ENCODE assay signal across 29 cellular contexts in the genomic region with DNA sequence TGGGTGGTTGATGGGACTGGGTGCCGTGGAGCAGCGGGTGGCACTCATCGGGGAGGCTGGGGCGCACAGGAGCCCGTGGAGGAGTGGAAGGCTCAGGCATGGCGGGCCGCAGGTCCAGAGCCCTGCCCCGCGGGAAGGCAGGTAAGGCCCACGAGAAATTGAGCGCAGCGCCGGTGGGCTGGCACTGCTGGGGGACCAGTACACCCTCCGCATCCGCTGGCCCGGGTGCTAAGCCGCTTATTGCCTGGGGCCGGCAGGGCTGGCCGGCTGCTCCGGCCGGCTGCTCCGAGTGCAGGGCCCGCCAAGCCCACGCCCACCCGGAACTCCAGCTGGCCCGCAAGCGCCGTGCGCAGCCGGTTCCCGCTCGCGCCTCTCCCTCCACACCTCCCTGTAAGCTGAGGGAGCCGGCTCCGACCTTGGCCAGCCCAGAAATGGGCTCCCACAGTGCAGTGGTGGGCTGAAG.
"Had no signal": no experiment of that assay in that cellular context is flagged by ENCODE, and none has a peak within 500 bp of the region (broad histone marks: within the 10 kb centered on the region; RNA-seq: fewer than 3 reads in every experiment).

No MANE protein-coding gene starts in this region.

- H3K27me3 Mint-ChIP-seq: memory B cell; naive thymus-derived CD4-positive, alpha-beta T cell; natural killer cell treated with Interleukin-12 subunit alpha and Interleukin-12 subunit beta and Interleukin-15 and Interleukin-18, amount 100 ng/mL, for 72 hours; progenitor cell of endocrine pancreas; stimulated activated naive B cell treated with anti-CD40 and anti-IgM and Interleukin-4, amounts not matched to agents 10 μg/mL and 1 μg/mL and 100 μg/mL, for 72 hours had no signal

- DNase-seq: heart right ventricle; islet precursor cell; kidney glomerular epithelial cell; left colon; midbrain; mucosa of descending colon; naive thymus-derived CD4-positive, alpha-beta T cell; ovary; stimulated activated CD4-positive, alpha-beta T cell treated with anti-CD3 and anti-CD28 coated beads, Interleukin-12 subunit alpha, Interleukin-12 subunit beta, amount 100 ng/mL, for 4 hours; stimulated activated CD4-positive, alpha-beta T cell treated with anti-CD3 and anti-CD28 coated beads, Interleukin-15, amount 100 ng/mL, for 24 hours; stimulated activated CD4-positive, alpha-beta T cell treated with anti-CD3 and anti-CD28 coated beads, Interleukin-2, amount 100 ng/mL, for 24 hours; stimulated activated CD4-positive, alpha-beta T cell treated with anti-CD3 and anti-CD28 coated beads, Interleukin-4, amount 100 ng/mL, for 1 hour; stimulated activated naive B cell treated with anti-CD40 and anti-IgM and Interleukin-4, amounts not matched to agents 10 μg/mL and 1 μg/mL and 100 μg/mL, for 72 hours; stimulated activated naive CD8-positive, alpha-beta T cell treated with anti-CD3 and anti-CD28 coated beads, Interleukin-15, Interleukin-2, amounts not matched to agents 100 U/mL and 50 U/mL, for 24 hours; stomach; tibial artery; trophoblast cell; upper lobe of right lung; uterus had no signal

- H3K4me1 Mint-ChIP-seq: memory B cell; stimulated activated naive B cell treated with anti-CD40 and anti-IgM and Interleukin-4, amounts not matched to agents 10 μg/mL and 1 μg/mL and 100 μg/mL, for 72 hours had no signal

- H3K9me3 ChIP-seq: heart right ventricle, left lung, mucosa of descending colon, ovary, right atrium auricular region, stomach, thoracic aorta, tibial artery, upper lobe of right lung, uterus had no signal

- H3K27ac ChIP-seq: heart right ventricle, hepatocyte, left lung, ovary, right atrium auricular region, skin epidermis, stomach, thoracic aorta, tibial artery, upper lobe of right lung, uterus had no signal

- H3K27me3 ChIP-seq: heart right ventricle, hepatocyte, left lung, ovary, right atrium auricular region, stomach, tibial artery, upper lobe of right lung, uterus had no signal

- H3K36me3 Mint-ChIP-seq: memory B cell; naive thymus-derived CD4-positive, alpha-beta T cell; natural killer cell treated with Interleukin-12 subunit alpha and Interleukin-12 subunit beta and Interleukin-15 and Interleukin-18, amount 100 ng/mL, for 72 hours; stimulated activated naive B cell treated with anti-CD40 and anti-IgM and Interleukin-4, amounts not matched to agents 10 μg/mL and 1 μg/mL and 100 μg/mL, for 72 hours had no signal

- H3K27ac Mint-ChIP-seq: memory B cell; naive thymus-derived CD4-positive, alpha-beta T cell; natural killer cell treated with Interleukin-12 subunit alpha and Interleukin-12 subunit beta and Interleukin-15 and Interleukin-18, amount 100 ng/mL, for 72 hours; progenitor cell of endocrine pancreas; stimulated activated naive B cell treated with anti-CD40 and anti-IgM and Interleukin-4, amounts not matched to agents 10 μg/mL and 1 μg/mL and 100 μg/mL, for 72 hours had no signal

- H3K9me3 Mint-ChIP-seq: stimulated activated naive B cell treated with anti-CD40 and anti-IgM and Interleukin-4, amounts not matched to agents 10 μg/mL and 1 μg/mL and 100 μg/mL, for 72 hours had no signal

- H3K4me3 Mint-ChIP-seq: memory B cell; naive thymus-derived CD4-positive, alpha-beta T cell; natural killer cell treated with Interleukin-12 subunit alpha and Interleukin-12 subunit beta and Interleukin-15 and Interleukin-18, amount 100 ng/mL, for 72 hours; stimulated activated naive B cell treated with anti-CD40 and anti-IgM and Interleukin-4, amounts not matched to agents 10 μg/mL and 1 μg/mL and 100 μg/mL, for 72 hours had no signal

- ATAC-seq: heart right ventricle; left colon; left lung; mucosa of descending colon; naive thymus-derived CD4-positive, alpha-beta T cell; natural killer cell treated with Interleukin-12 subunit alpha and Interleukin-12 subunit beta and Interleukin-15 and Interleukin-18, amount 100 ng/mL, for 72 hours; sciatic nerve; stimulated activated naive B cell treated with anti-CD40 and anti-IgM and Interleukin-4, amounts not matched to agents 10 μg/mL and 1 μg/mL and 100 μg/mL, for 72 hours; stimulated activated naive CD8-positive, alpha-beta T cell treated with anti-CD3 and anti-CD28 coated beads, Interleukin-15, Interleukin-2, amounts not matched to agents 100 U/mL and 50 U/mL, for 24 hours; upper lobe of right lung had no signal

- H3K36me3 ChIP-seq: heart right ventricle, left lung, ovary, right atrium auricular region, stomach, thoracic aorta, tibial artery, upper lobe of right lung, uterus had no signal

- H3K4me1 ChIP-seq: heart right ventricle, left lung, right atrium auricular region, stomach, tibial artery, upper lobe of right lung, uterus had no signal

- H3K4me3 ChIP-seq: heart right ventricle, hepatocyte, left lung, lung, mucosa of descending colon, ovary, right atrium auricular region, skin epidermis, stomach, tibial artery, upper lobe of right lung, uterus had no signal
